Comparison of ENCODE assay signal across 3 cellular contexts in genomic region chr1:162264108-162264507, GRCh38.
TF ChIP-seq lines count a peak whose summit lies in the region.

No MANE protein-coding gene starts in this region.

TF ChIP-seq in GM23338, 12 proteins besides CTCF, POLR2A, EP300 and RAD21:
- TF ChIP-seq, protein P1, sequence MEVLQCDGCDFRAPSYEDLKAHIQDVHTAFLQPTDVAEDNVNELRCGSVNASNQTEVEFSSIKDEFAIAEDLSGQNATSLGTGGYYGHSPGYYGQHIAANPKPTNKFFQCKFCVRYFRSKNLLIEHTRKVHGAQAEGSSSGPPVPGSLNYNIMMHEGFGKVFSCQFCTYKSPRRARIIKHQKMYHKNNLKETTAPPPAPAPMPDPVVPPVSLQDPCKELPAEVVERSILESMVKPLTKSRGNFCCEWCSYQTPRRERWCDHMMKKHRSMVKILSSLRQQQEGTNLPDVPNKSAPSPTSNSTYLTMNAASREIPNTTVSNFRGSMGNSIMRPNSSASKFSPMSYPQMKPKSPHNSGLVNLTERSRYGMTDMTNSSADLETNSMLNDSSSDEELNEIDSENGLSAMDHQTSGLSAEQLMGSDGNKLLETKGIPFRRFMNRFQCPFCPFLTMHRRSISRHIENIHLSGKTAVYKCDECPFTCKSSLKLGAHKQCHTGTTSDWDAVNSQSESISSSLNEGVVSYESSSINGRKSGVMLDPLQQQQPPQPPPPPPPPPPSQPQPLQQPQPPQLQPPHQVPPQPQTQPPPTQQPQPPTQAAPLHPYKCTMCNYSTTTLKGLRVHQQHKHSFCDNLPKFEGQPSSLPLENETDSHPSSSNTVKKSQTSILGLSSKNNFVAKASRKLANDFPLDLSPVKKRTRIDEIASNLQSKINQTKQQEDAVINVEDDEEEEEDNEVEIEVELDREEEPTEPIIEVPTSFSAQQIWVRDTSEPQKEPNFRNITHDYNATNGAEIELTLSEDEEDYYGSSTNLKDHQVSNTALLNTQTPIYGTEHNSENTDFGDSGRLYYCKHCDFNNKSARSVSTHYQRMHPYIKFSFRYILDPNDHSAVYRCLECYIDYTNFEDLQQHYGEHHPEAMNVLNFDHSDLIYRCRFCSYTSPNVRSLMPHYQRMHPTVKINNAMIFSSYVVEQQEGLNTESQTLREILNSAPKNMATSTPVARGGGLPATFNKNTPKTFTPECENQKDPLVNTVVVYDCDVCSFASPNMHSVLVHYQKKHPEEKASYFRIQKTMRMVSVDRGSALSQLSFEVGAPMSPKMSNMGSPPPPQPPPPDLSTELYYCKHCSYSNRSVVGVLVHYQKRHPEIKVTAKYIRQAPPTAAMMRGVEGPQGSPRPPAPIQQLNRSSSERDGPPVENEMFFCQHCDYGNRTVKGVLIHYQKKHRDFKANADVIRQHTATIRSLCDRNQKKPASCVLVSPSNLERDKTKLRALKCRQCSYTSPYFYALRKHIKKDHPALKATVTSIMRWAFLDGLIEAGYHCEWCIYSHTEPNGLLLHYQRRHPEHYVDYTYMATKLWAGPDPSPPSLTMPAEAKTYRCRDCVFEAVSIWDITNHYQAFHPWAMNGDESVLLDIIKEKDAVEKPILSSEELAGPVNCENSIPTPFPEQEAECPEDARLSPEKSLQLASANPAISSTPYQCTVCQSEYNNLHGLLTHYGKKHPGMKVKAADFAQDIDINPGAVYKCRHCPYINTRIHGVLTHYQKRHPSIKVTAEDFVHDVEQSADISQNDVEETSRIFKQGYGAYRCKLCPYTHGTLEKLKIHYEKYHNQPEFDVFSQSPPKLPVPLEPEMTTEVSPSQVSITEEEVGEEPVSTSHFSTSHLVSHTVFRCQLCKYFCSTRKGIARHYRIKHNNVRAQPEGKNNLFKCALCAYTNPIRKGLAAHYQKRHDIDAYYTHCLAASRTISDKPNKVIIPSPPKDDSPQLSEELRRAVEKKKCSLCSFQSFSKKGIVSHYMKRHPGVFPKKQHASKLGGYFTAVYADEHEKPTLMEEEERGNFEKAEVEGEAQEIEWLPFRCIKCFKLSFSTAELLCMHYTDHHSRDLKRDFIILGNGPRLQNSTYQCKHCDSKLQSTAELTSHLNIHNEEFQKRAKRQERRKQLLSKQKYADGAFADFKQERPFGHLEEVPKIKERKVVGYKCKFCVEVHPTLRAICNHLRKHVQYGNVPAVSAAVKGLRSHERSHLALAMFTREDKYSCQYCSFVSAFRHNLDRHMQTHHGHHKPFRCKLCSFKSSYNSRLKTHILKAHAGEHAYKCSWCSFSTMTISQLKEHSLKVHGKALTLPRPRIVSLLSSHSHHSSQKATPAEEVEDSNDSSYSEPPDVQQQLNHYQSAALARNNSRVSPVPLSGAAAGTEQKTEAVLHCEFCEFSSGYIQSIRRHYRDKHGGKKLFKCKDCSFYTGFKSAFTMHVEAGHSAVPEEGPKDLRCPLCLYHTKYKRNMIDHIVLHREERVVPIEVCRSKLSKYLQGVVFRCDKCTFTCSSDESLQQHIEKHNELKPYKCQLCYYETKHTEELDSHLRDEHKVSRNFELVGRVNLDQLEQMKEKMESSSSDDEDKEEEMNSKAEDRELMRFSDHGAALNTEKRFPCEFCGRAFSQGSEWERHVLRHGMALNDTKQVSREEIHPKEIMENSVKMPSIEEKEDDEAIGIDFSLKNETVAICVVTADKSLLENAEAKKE (CRISPR knock-in tag; IDR thresholded peaks at IDR 0.05) = peak; percentile 24; the same call in 1 of the 2 replicates
- TF ChIP-seq STAT1 (IDR thresholded peaks at IDR 0.05; ENCODE audit: unreplicated experiment) = no peak

TF ChIP-seq in WTC11, 78 proteins besides CTCF, POLR2A, EP300 and RAD21 (continues in another document):
- TF ChIP-seq ETV6 (CRISPR knock-in tag; IDR thresholded peaks at IDR 0.05) (no peak), ZNF396 (CRISPR knock-in tag; IDR thresholded peaks at IDR 0.05; ENCODE audit: borderline replicate concordance) (no peak), ERG (CRISPR knock-in tag; IDR thresholded peaks at IDR 0.05) (no peak), ZNF138 (CRISPR knock-in tag; conservative IDR thresholded peaks at IDR 0.05) (no peak), FOXK1 (CRISPR knock-in tag; IDR thresholded peaks at IDR 0.05) (no peak), SP1 (CRISPR knock-in tag; conservative IDR thresholded peaks at IDR 0.05) (no peak), TCF7 (CRISPR knock-in tag; IDR thresholded peaks at IDR 0.05; ENCODE audit: low read depth) (no peak), USF1 (CRISPR knock-in tag; IDR thresholded peaks at IDR 0.05) (no peak), E2F4 (CRISPR knock-in tag; IDR thresholded peaks at IDR 0.05; ENCODE audit: borderline replicate concordance, low read depth) (no peak), GRHL2 (CRISPR knock-in tag; IDR thresholded peaks at IDR 0.05; ENCODE audit: insufficient replicate concordance, severe bottlenecking) (no peak), NR1H2 (CRISPR knock-in tag; IDR thresholded peaks at IDR 0.05) (no peak), CREM (CRISPR knock-in tag; IDR thresholded peaks at IDR 0.05) (no peak), ESRRA (CRISPR knock-in tag; IDR thresholded peaks at IDR 0.05; ENCODE audit: borderline replicate concordance) (no peak)
- TF ChIP-seq, protein P2, sequence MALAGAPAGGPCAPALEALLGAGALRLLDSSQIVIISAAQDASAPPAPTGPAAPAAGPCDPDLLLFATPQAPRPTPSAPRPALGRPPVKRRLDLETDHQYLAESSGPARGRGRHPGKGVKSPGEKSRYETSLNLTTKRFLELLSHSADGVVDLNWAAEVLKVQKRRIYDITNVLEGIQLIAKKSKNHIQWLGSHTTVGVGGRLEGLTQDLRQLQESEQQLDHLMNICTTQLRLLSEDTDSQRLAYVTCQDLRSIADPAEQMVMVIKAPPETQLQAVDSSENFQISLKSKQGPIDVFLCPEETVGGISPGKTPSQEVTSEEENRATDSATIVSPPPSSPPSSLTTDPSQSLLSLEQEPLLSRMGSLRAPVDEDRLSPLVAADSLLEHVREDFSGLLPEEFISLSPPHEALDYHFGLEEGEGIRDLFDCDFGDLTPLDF (CRISPR knock-in tag; IDR thresholded peaks at IDR 0.05) = no peak
- TF ChIP-seq, protein P3, sequence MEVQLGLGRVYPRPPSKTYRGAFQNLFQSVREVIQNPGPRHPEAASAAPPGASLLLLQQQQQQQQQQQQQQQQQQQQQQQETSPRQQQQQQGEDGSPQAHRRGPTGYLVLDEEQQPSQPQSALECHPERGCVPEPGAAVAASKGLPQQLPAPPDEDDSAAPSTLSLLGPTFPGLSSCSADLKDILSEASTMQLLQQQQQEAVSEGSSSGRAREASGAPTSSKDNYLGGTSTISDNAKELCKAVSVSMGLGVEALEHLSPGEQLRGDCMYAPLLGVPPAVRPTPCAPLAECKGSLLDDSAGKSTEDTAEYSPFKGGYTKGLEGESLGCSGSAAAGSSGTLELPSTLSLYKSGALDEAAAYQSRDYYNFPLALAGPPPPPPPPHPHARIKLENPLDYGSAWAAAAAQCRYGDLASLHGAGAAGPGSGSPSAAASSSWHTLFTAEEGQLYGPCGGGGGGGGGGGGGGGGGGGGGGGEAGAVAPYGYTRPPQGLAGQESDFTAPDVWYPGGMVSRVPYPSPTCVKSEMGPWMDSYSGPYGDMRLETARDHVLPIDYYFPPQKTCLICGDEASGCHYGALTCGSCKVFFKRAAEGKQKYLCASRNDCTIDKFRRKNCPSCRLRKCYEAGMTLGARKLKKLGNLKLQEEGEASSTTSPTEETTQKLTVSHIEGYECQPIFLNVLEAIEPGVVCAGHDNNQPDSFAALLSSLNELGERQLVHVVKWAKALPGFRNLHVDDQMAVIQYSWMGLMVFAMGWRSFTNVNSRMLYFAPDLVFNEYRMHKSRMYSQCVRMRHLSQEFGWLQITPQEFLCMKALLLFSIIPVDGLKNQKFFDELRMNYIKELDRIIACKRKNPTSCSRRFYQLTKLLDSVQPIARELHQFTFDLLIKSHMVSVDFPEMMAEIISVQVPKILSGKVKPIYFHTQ (CRISPR knock-in tag; IDR thresholded peaks at IDR 0.05) = no peak

TF ChIP-seq in H1, 55 proteins besides CTCF, POLR2A, EP300 and RAD21:
- no peak for TF ChIP-seq EZH2 (IDR thresholded peaks at IDR 0.05; ENCODE audit: low read depth, low read length, severe bottlenecking)
- no peak for TF ChIP-seq CREB1 (IDR thresholded peaks at IDR 0.05)
